ENCODE assay signal across 9 cellular contexts in genomic region chr11:65502274-65502851, GRCh38. TPM values are rescaled to one million over a fixed set of nuclear protein-coding genes. Genes with fewer than 3 reads are reported as not detected.
DNase-seq lines count a peak whose midpoint lies in the region; FAIRE-seq and TF ChIP-seq lines count a peak whose summit lies in the region.
"Had no signal": no experiment of that assay in that cellular context is flagged by ENCODE, and none has a peak within 500 bp of the region (broad histone marks: within the 10 kb centered on the region; RNA-seq: fewer than 3 reads in every experiment).

No MANE protein-coding gene starts in this region.

- H2AFZ ChIP-seq in H1 (ENCODE audit: low read length) (no peak overlapping the region), neural progenitor cell (replicated peaks) (no peak overlapping the region)

- peaks cover 0 to 3% of the 10 kb centered on the region in 2 donors for H3K27me3 Mint-ChIP-seq in CD4-positive, alpha-beta memory T cell
- H3K27me3 Mint-ChIP-seq in neural progenitor cell (ENCODE audit: insufficient read depth, low read depth): peaks cover 26% of the 10 kb centered on the region

- no peak overlapping the region for H4K8ac ChIP-seq in H1 (ENCODE audit: extremely low read depth, insufficient read depth, low read length)

- TF ChIP-seq EP300 in H1 (IDR thresholded peaks at IDR 0.05; ENCODE audit: borderline replicate concordance in 1 of 2, low read depth in 2 of 2, low read length in 2 of 2): no peak

- H3K36me3 ChIP-seq in CD4-positive, alpha-beta memory T cell (ENCODE audit: insufficient read depth, low read length): peaks cover 66% of the 10 kb centered on the region
- peaks cover 39 to 69% (median 52%) of the 10 kb centered on the region in 4 experiments for H3K36me3 ChIP-seq in H1 (ENCODE audit: control insufficient read depth in 2 of 4, insufficient read depth in 4 of 4, low read length in 3 of 4)
- H3K36me3 ChIP-seq in neural progenitor cell: peaks cover 72% of the 10 kb centered on the region

- no peak overlapping the region for H2BK120ac ChIP-seq in H1 (replicated peaks; ENCODE audit: low read depth, low read length)

- POLR2A ChIA-PET in CD4-positive, alpha-beta memory T cell (lab: Charles Lee; ENCODE audit: partially characterized antibody): interaction anchor here (0.9 to 27.2 kb wide), 25 partner anchors 6 to 169 kb away, joined by 3 to 3839 read pairs (median 5); partner anchors contain the start of genes DPF2, EHBP1L1, FRMD8 and MAP3K11
- POLR2A ChIA-PET in H1 (lab: Charles Lee; ENCODE audit: partially characterized antibody): interaction anchor here (0.6 to 29.8 kb wide), 30 partner anchors 6 to 1157 kb away, joined by 3 to 1569 read pairs (median 5); partner anchors contain the start of genes CDC42EP2, FRMD8, MALAT1 and NEAT1

- no peak overlapping the region for H2AK5ac ChIP-seq in H1 (ENCODE audit: low read depth, low read length)

- H3K4me1 Mint-ChIP-seq in CD4-positive, alpha-beta memory T cell: peaks cover 25 to 61% (median 36%) of the 10 kb centered on the region in 4 donors
- H3K4me1 Mint-ChIP-seq in neural progenitor cell: peaks cover 30% of the 10 kb centered on the region

- H2BK12ac ChIP-seq in H1 (ENCODE audit: low read depth, low read length): no peak overlapping the region

- peaks cover 36% of the 10 kb centered on the region for H3K4me1 ChIP-seq in CD4-positive, alpha-beta memory T cell (ENCODE audit: insufficient read depth, low read length)
- peaks cover 0 to 7% (median 4%) of the 10 kb centered on the region in 4 experiments; a peak in 6 of 7 replicates for H3K4me1 ChIP-seq in H1 (replicated peaks in 1 of 4; ENCODE audit: control insufficient read depth in 3 of 4, insufficient read depth in 4 of 4, low read length in 3 of 4)
- H3K4me1 ChIP-seq in neural progenitor cell: peaks cover 7% of the 10 kb centered on the region

- H2BK20ac ChIP-seq in H1 (ENCODE audit: low read length): no peak overlapping the region

- no peaks in the 10 kb centered on the region for H3K27me3 ChIP-seq in CD4-positive, alpha-beta memory T cell (ENCODE audit: insufficient read depth, low read length)
- H3K27me3 ChIP-seq in H1 (replicated peaks in 1 of 4; ENCODE audit: control insufficient read depth in 3 of 4, extremely low read depth in 1 of 4, insufficient read depth in 3 of 4, low read length in 3 of 4) (no peaks in the 10 kb centered on the region), neural progenitor cell (no peaks in the 10 kb centered on the region)

- no peak for TF ChIP-seq RAD21 in H1 (IDR thresholded peaks at IDR 0.05 in 1 of 2, conservative IDR thresholded peaks at IDR 0.05 in 1 of 2; ENCODE audit: low read depth in 2 of 2, low read length in 2 of 2)

- peaks cover 15% of the 10 kb centered on the region for H3K23me2 ChIP-seq in H1 (ENCODE audit: low read depth, low read length)

- DNase-seq in CD4-positive, alpha-beta memory T cell: peak; percentile 27 to 62 (median 38)
- DNase-seq in NB4 (ENCODE audit: low read depth) (peak; percentile 51), H1 (ENCODE audit: low read depth in 1 of 2, low spot score in 2 of 2) (no peak), neural progenitor cell (ENCODE audit: low spot score) (no peak), frontal cortex (ENCODE audit: low spot score in 2 of 2) (no peak), NCI-H1436 (lab: John Stamatoyannopoulos, UW) (no peak), Kasumi-1 (lab: John Stamatoyannopoulos, UW) (no peak), islet precursor cell (no peak)

- no peak overlapping the region for H3K4ac ChIP-seq in H1 (replicated peaks; ENCODE audit: insufficient read length, low read depth, low read length)

- CTCF ChIA-PET in CD4-positive, alpha-beta memory T cell (lab: Charles Lee; ENCODE audit: partially characterized antibody): interaction anchor here (0.6 to 8.5 kb wide), 10 partner anchors 8 to 86 kb away, joined by 3 to 192 read pairs (median 4); partner anchors contain the start of genes NEAT1 and SCYL1
- CTCF ChIA-PET in H1 (lab: Charles Lee; ENCODE audit: partially characterized antibody): interaction anchor here (0.5 to 29.0 kb wide), 12 partner anchors 8 to 124 kb away, joined by 3 to 809 read pairs (median 4); partner anchors contain the start of gene MALAT1

- no peak overlapping the region for H3K4me3 Mint-ChIP-seq in CD4-positive, alpha-beta memory T cell
- no peak overlapping the region for H3K4me3 Mint-ChIP-seq in neural progenitor cell
- H3K4me3 Mint-ChIP-seq: neural crest cell had no signal

- H4K5ac ChIP-seq in H1 (ENCODE audit: insufficient read length, low read depth, low read length): no peak overlapping the region

- no peak overlapping the region for H2BK15ac ChIP-seq in H1 (ENCODE audit: low read length)

- H3K4me3 ChIP-seq in CD4-positive, alpha-beta memory T cell (ENCODE audit: low read length in 2 of 2): peak overlapping the region; percentile 96 to 99
- H3K4me3 ChIP-seq in NB4 (ENCODE audit: low read depth, low read length) (peak overlapping the region; percentile 87), H1 (ENCODE audit: extremely low read depth in 1 of 4, insufficient read depth in 2 of 4, low read depth in 3 of 4, low read length in 4 of 4) (peak overlapping the region; percentile 93 to 100 (median 98)), neural progenitor cell (peak overlapping the region; percentile 93)

- H3K18ac ChIP-seq in H1 (ENCODE audit: extremely low read depth, low read length): no peak overlapping the region

- no peak for TF ChIP-seq POLR2A in NB4 (IDR thresholded peaks at IDR 0.05; ENCODE audit: extremely low read depth, insufficient read length)
- no peak for TF ChIP-seq POLR2A in H1 (IDR thresholded peaks at IDR 0.05; ENCODE audit: control extremely low read depth in 1 of 2, low read depth in 2 of 2, low read length in 2 of 2)

- peak overlapping the region; percentile 97 for H3K27ac ChIP-seq in CD4-positive, alpha-beta memory T cell (ENCODE audit: low read depth, low read length)
- H3K27ac ChIP-seq in H1 (ENCODE audit: low read depth, low read length): no peak overlapping the region
- peak overlapping the region; percentile 12 for H3K27ac ChIP-seq in neural progenitor cell

- FAIRE-seq in H1 (lab: Jason Lieb, UNC) (no peak), frontal cortex (lab: Jason Lieb, UNC) (no peak)

- no peak overlapping the region for H3K23ac ChIP-seq in H1 (ENCODE audit: insufficient read length)

- H4K20me1 ChIP-seq in H1 (replicated peaks in 1 of 2; ENCODE audit: control insufficient read depth in 1 of 2, insufficient read depth in 2 of 2, low read length in 2 of 2) (peaks cover 45 to 52% of the 10 kb centered on the region in 2 experiments), neural progenitor cell (ENCODE audit: low read depth) (peaks cover 84% of the 10 kb centered on the region)

- H4K91ac ChIP-seq in H1 (replicated peaks; ENCODE audit: insufficient read length, low read length): no peak overlapping the region

- no peak overlapping the region for H3K14ac ChIP-seq in H1 (ENCODE audit: insufficient read length)

- peaks cover 96% of the 10 kb centered on the region for H3F3A ChIP-seq in neural progenitor cell (ENCODE audit: low read depth)

- H3K4me2 ChIP-seq in H1 (ENCODE audit: insufficient read depth in 1 of 2, low read depth in 2 of 2, low read length in 2 of 2) (peak overlapping the region; percentile 75 to 90), neural progenitor cell (peak overlapping the region; percentile 98)

- intact Hi-C loops in CD4-positive, alpha-beta memory T cell (cut with micrococcal nuclease): no loop called here

- H3K36me3 Mint-ChIP-seq in CD4-positive, alpha-beta memory T cell: peaks cover 33 to 38% of the 10 kb centered on the region in 2 donors
- peaks cover 27% of the 10 kb centered on the region for H3K36me3 Mint-ChIP-seq in neural progenitor cell

- peaks cover 0 to 7% (median 0%) of the 10 kb centered on the region in 8 donors for H3K9me3 Mint-ChIP-seq in CD4-positive, alpha-beta memory T cell
- H3K9me3 Mint-ChIP-seq in neural progenitor cell: peaks cover 4% of the 10 kb centered on the region
- H3K9me3 Mint-ChIP-seq: neural crest cell had no signal

- H3K27ac Mint-ChIP-seq in CD4-positive, alpha-beta memory T cell: peak overlapping the region in 3 of 7 donors; percentile 75 to 83 (median 77)
- peak overlapping the region; percentile 16 for H3K27ac Mint-ChIP-seq in neural progenitor cell

- H3K56ac ChIP-seq in H1 (replicated peaks; ENCODE audit: insufficient read length, low read depth, low read length): no peak overlapping the region

- no peak overlapping the region for H2BK5ac ChIP-seq in H1 (ENCODE audit: low read depth, low read length)

- TF ChIP-seq CTCF in NB4 (IDR thresholded peaks at IDR 0.05; ENCODE audit: low read depth, low read length) (no peak), H1 (IDR thresholded peaks at IDR 0.05; ENCODE audit: control extremely low read depth in 1 of 3, insufficient read depth in 1 of 3, low read depth in 1 of 3, low read length in 3 of 3) (no peak), neural progenitor cell (IDR thresholded peaks at IDR 0.05) (no peak)

- H3K79me2 ChIP-seq in H1 (ENCODE audit: control insufficient read depth in 1 of 2, insufficient read depth in 2 of 2, low read length in 2 of 2): peaks cover 53 to 87% of the 10 kb centered on the region in 2 experiments
- peaks cover 98% of the 10 kb centered on the region for H3K79me2 ChIP-seq in neural progenitor cell (ENCODE audit: low read depth)

- H3K9ac ChIP-seq in H1 (replicated peaks in 1 of 4; ENCODE audit: extremely low read depth in 1 of 4, low read depth in 3 of 4, low read length in 3 of 4): peak overlapping the region; percentile 43 to 99 (median 76); a peak in 4 of 7 replicates
- peak overlapping the region; percentile 100 for H3K9ac ChIP-seq in neural progenitor cell

- no peaks in the 10 kb centered on the region for H3K9me3 ChIP-seq in CD4-positive, alpha-beta memory T cell (ENCODE audit: control insufficient read depth in 1 of 2, low read length in 2 of 2)
- H3K9me3 ChIP-seq in H1 (ENCODE audit: insufficient read depth in 2 of 2, low read depth in 1 of 2, low read length in 1 of 2) (no peaks in the 10 kb centered on the region), neural progenitor cell (ENCODE audit: low read depth) (no peaks in the 10 kb centered on the region)

- no peaks in the 10 kb centered on the region for H3K79me1 ChIP-seq in H1 (ENCODE audit: low read depth, low read length)

RNA-seq across cellular contexts. Expression of gene MALAT1, which starts 3.5 kb away (rescaled TPM):
- over 10,000 TPM; 29,058 to 29,932 TPM for total RNA-seq in CD4-positive, alpha-beta memory T cell
- 1,000 to 10,000 TPM; 2,969 to 3,488 TPM for polyA plus RNA-seq in CD4-positive, alpha-beta memory T cell
- 911 and 984 TPM in 2 replicates for total RNA-seq in H1 (2021; fragmentation: NEBNext Ultra II Directional; extraction: Animal tissue kit (Norgen Biotek cat#: 25700))
- 115 and 138 TPM in 2 replicates for polyA plus RNA-seq in H1 (2011; rRNA removed)
- 212 TPM for polyA plus RNA-seq in H1 (2011; cell fraction: cytosol; rRNA removed)
- 619 TPM for polyA plus RNA-seq in H1 (2011; cell fraction: nucleus; rRNA removed)
- 175 to 282 TPM (median 222 TPM) in 4 replicates for polyA plus RNA-seq in H1 (2012, experiment 1 of 2)
- polyA plus RNA-seq in H1 (2012, experiment 2 of 2): 15.8 TPM
- polyA plus RNA-seq in H1 (2013, experiment 1 of 2): 300 TPM
- polyA plus RNA-seq in H1 (2013, experiment 2 of 2): 230 TPM
- polyA minus RNA-seq in H1 (2011; rRNA and poly(A)+ RNA removed): 1,379 and 1,792 TPM in 2 replicates
- polyA minus RNA-seq in H1 (2011; cell fraction: cytosol; rRNA and poly(A)+ RNA removed): 1,548 TPM
- polyA minus RNA-seq in H1 (2011; cell fraction: nucleus; rRNA and poly(A)+ RNA removed): 4,417 TPM
- total RNA-seq in neural progenitor cell (ENCODE audit: low replicate concordance) (5,397 and 9,030 TPM in 2 replicates), frontal cortex (6,549 TPM)

RNA-seq across cellular contexts. Expression of gene SCYL1, which starts 22.5 kb away (rescaled TPM):
- 10 to 100 TPM; 72.5 to 81.3 TPM for total RNA-seq in CD4-positive, alpha-beta memory T cell
- 10 to 100 TPM; 22.9 to 40.8 TPM for polyA plus RNA-seq in CD4-positive, alpha-beta memory T cell
- total RNA-seq in H1 (2021; fragmentation: NEBNext Ultra II Directional; extraction: Animal tissue kit (Norgen Biotek cat#: 25700)): 59.4 and 59.8 TPM in 2 replicates
- 77.7 and 111 TPM in 2 replicates for polyA plus RNA-seq in H1 (2011; rRNA removed)
- polyA plus RNA-seq in H1 (2011; cell fraction: cytosol; rRNA removed): 81.5 TPM
- polyA plus RNA-seq in H1 (2011; cell fraction: nucleus; rRNA removed): 125 TPM
- 25.2 to 54.4 TPM (median 48.4 TPM) in 4 replicates for polyA plus RNA-seq in H1 (2012, experiment 1 of 2)
- polyA plus RNA-seq in H1 (2012, experiment 2 of 2): 47.9 TPM
- 44.5 TPM for polyA plus RNA-seq in H1 (2013, experiment 1 of 2)
- 50.1 TPM for polyA plus RNA-seq in H1 (2013, experiment 2 of 2)
- 40.4 and 48.7 TPM in 2 replicates for polyA minus RNA-seq in H1 (2011; rRNA and poly(A)+ RNA removed)
- polyA minus RNA-seq in H1 (2011; cell fraction: cytosol; rRNA and poly(A)+ RNA removed): 40.9 TPM
- polyA minus RNA-seq in H1 (2011; cell fraction: nucleus; rRNA and poly(A)+ RNA removed): 32.2 TPM
- total RNA-seq in neural progenitor cell (ENCODE audit: low replicate concordance) (16.9 and 45.2 TPM in 2 replicates), frontal cortex (39.1 TPM)

RNA-seq across cellular contexts. Expression of gene LTBP3, which starts 55.8 kb away (rescaled TPM):
- total RNA-seq in CD4-positive, alpha-beta memory T cell: 100 to 1,000 TPM; 201 to 211 TPM
- 10 to 100 TPM in 1 of 2 donors, 1 to 10 TPM in 1; 9.0 to 23.6 TPM for polyA plus RNA-seq in CD4-positive, alpha-beta memory T cell
- total RNA-seq in H1 (2021; fragmentation: NEBNext Ultra II Directional; extraction: Animal tissue kit (Norgen Biotek cat#: 25700)): 12.8 and 15.3 TPM in 2 replicates
- polyA plus RNA-seq in H1 (2011; rRNA removed): 17.8 and 25.2 TPM in 2 replicates
- polyA plus RNA-seq in H1 (2011; cell fraction: cytosol; rRNA removed): 16.0 TPM
- 71.4 TPM for polyA plus RNA-seq in H1 (2011; cell fraction: nucleus; rRNA removed)
- polyA plus RNA-seq in H1 (2012, experiment 1 of 2): 7.7 to 16.8 TPM (median 14.8 TPM) in 4 replicates
- polyA plus RNA-seq in H1 (2012, experiment 2 of 2): 7.9 TPM
- 19.0 TPM for polyA plus RNA-seq in H1 (2013, experiment 1 of 2)
- 16.9 TPM for polyA plus RNA-seq in H1 (2013, experiment 2 of 2)
- polyA minus RNA-seq in H1 (2011; rRNA and poly(A)+ RNA removed): 2.7 and 4.8 TPM in 2 replicates
- polyA minus RNA-seq in H1 (2011; cell fraction: cytosol; rRNA and poly(A)+ RNA removed): 10.1 TPM
- 15.4 TPM for polyA minus RNA-seq in H1 (2011; cell fraction: nucleus; rRNA and poly(A)+ RNA removed)
- total RNA-seq in neural progenitor cell (ENCODE audit: low replicate concordance): 1.2 and 6.1 TPM in 2 replicates
- 17.5 TPM for total RNA-seq in frontal cortex

Comparison
In these comparisons a context has a peak if more than half of its experiments do, and no peak if none do; other contexts are left out.
1. DNase-seq: peak in CD4-positive, alpha-beta memory T cell (5 of 5) and NB4 (single experiment); none in H1 (0 of 2), neural progenitor cell (single experiment), frontal cortex (0 of 2), NCI-H1436 (single experiment), Kasumi-1 (0 of 2) and islet precursor cell (single experiment).
2. RNA of gene LTBP3, which starts 55.8 kb away (total RNA-seq): 201 to 211 TPM in CD4-positive, alpha-beta memory T cell; 17.5 TPM in frontal cortex (single experiment), 12.8 to 15.3 TPM in H1 and 1.2 to 6.1 TPM in neural progenitor cell; every median in the first group is over 10 times any median in the second.
3. Peak in every context shown above with its lines, with median percentiles within 50 percentile points of each other: H3K4me3 ChIP-seq.